Comparison of ENCODE assay signal across 24 cellular contexts in the genomic region with DNA sequence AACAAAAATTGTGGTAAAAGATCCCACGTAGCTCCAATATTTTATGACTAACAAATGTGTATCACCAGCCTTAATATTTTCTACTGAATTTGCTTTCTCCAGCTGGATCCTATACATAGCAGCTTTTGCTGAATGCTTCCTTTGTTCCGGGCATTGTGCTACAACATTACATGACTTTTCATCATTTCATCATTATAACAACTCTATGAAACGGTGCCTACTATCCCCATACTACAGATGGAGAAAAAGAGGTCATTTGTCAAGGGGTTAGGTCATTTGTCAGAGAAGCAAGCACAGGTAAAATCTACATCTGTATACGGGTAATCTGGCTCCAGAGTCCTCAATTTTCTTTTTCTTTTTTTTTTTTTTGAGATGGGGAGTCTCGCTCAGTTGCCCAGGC.
DNase-seq lines count a peak whose midpoint lies in the region; ATAC-seq, FAIRE-seq and TF ChIP-seq lines count a peak whose summit lies in the region.
"Had no signal": no experiment of that assay in that cellular context is flagged by ENCODE, and none has a peak within 500 bp of the region (broad histone marks: within the 10 kb centered on the region; RNA-seq: fewer than 3 reads in every experiment).

No MANE protein-coding gene starts in this region.

- H3K23ac ChIP-seq in H1 (ENCODE audit: insufficient read length), result no peak overlapping the region

- intact Hi-C loops in PC-3 (cut with micrococcal nuclease), result no loop called here
- intact Hi-C loops in activated T-helper 2 cell treated with anti-CD3 and anti-CD28 coated beads, Interferon-gamma antibody, Interleukin-2, Interleukin-4, amounts not matched to agents 10 μg/mL and 5 μg/mL and 100 μg/mL, durations not matched to agents 14 hours and 24 hours and 36 hours (cut with micrococcal nuclease), result no loop called here

- H3K9me3 ChIP-seq in PC-3 (ENCODE audit: low read length) (no peaks in the 10 kb centered on the region), H1 (ENCODE audit: insufficient read depth in 2 of 2, low read depth in 1 of 2, low read length in 1 of 2) (no peaks in the 10 kb centered on the region), neural progenitor cell (ENCODE audit: low read depth) (no peaks in the 10 kb centered on the region)
- H3K9me3 ChIP-seq: pancreas, right atrium auricular region, SK-N-SH, spleen, thoracic aorta had no signal

- H2BK120ac ChIP-seq in H1 (replicated peaks; ENCODE audit: low read depth, low read length), result no peak overlapping the region

- TF ChIP-seq CTCF in PC-3 (conservative IDR thresholded peaks at IDR 0.05; ENCODE audit: low read depth, low read length), result no peak
- TF ChIP-seq CTCF in H1 (IDR thresholded peaks at IDR 0.05; ENCODE audit: control extremely low read depth in 1 of 3, insufficient read depth in 1 of 3, low read depth in 1 of 3, low read length in 3 of 3), result no peak
- TF ChIP-seq CTCF in neural progenitor cell (IDR thresholded peaks at IDR 0.05), result no peak

- no peak overlapping the region for H3K56ac ChIP-seq in H1 (replicated peaks; ENCODE audit: insufficient read length, low read depth, low read length)

- no peak for DNase-seq in GM12892 (ENCODE audit: insufficient read length)
- DNase-seq in PC-3, result no peak
- no peak for DNase-seq in H1 (ENCODE audit: low read depth in 1 of 2, low spot score in 2 of 2)
- DNase-seq in neural progenitor cell (ENCODE audit: low spot score), result no peak
- no peak for DNase-seq in activated T-helper 2 cell treated with anti-CD3 and anti-CD28 coated beads, Interferon-gamma antibody, Interleukin-2, Interleukin-4, amounts not matched to agents 10 μg/mL and 5 μg/mL and 100 μg/mL, durations not matched to agents 14 hours and 24 hours and 36 hours (ENCODE audit: low spot score)
- DNase-seq in AML-193 (lab: John Stamatoyannopoulos, UW), result no peak
- no peak for DNase-seq in NCI-H526 treated with DMSO at 0.1 percent for 48 hours (lab: John Stamatoyannopoulos, UW)
- DNase-seq: activated CD4-positive, alpha-beta T cell treated with anti-CD3 and anti-CD28 coated beads for 4 hours; DMS 273 treated with DMSO at 0.1 percent for 48 hours; erythroblast; left ventricle myocardium superior; NCI-H1048; NCI-H187 treated with DMSO at 0.1 percent for 48 hours; nephron progenitor cell; pancreas; SK-N-SH; spleen; stimulated activated CD4-positive, alpha-beta T cell treated with anti-CD3 and anti-CD28 coated beads, Interleukin-2, amount 100 ng/mL, for 48 hours; T-helper 2 cell had no signal

- no peak for TF ChIP-seq POLR2A in GM12892 (IDR thresholded peaks at IDR 0.05; ENCODE audit: low read depth, low read length)
- no peak for TF ChIP-seq POLR2A in H1 (IDR thresholded peaks at IDR 0.05; ENCODE audit: control extremely low read depth in 1 of 2, low read depth in 2 of 2, low read length in 2 of 2)

- no peak overlapping the region for H4K5ac ChIP-seq in H1 (ENCODE audit: insufficient read length, low read depth, low read length)

- H2BK12ac ChIP-seq in H1 (ENCODE audit: low read depth, low read length), result no peak overlapping the region

- H3K4me3 Mint-ChIP-seq in neural progenitor cell, result no peak overlapping the region
- H3K4me3 Mint-ChIP-seq in activated T-helper 2 cell treated with anti-CD3 and anti-CD28 coated beads, Interferon-gamma antibody, Interleukin-2, Interleukin-4, amounts not matched to agents 10 μg/mL and 5 μg/mL and 100 μg/mL, durations not matched to agents 14 hours and 24 hours and 36 hours (ENCODE audit: low read depth), result no peak overlapping the region
- H3K4me3 Mint-ChIP-seq: nephron progenitor cell; stimulated activated effector memory CD8-positive, alpha-beta T cell treated with anti-CD3 and anti-CD28 coated beads, Interleukin-12 subunit alpha, Interleukin-12 subunit beta, amount 100 ng/mL, for 72 hours had no signal

- H3K4me1 Mint-ChIP-seq in neural progenitor cell, result peaks cover 39% of the 10 kb centered on the region
- peaks cover 44% of the 10 kb centered on the region for H3K4me1 Mint-ChIP-seq in activated T-helper 2 cell treated with anti-CD3 and anti-CD28 coated beads, Interferon-gamma antibody, Interleukin-2, Interleukin-4, amounts not matched to agents 10 μg/mL and 5 μg/mL and 100 μg/mL, durations not matched to agents 14 hours and 24 hours and 36 hours (ENCODE audit: low read depth)

- peak; percentile 20 for ATAC-seq in PC-3
- ATAC-seq: activated naive CD4-positive, alpha-beta T cell treated with anti-CD3 and anti-CD28 coated beads, Interleukin-2, amount 50 U/mL, for 72 hours; left ventricle myocardium superior; stimulated activated effector memory CD8-positive, alpha-beta T cell treated with anti-CD3 and anti-CD28 coated beads, Interleukin-12 subunit alpha, Interleukin-12 subunit beta, amount 100 ng/mL, for 72 hours had no signal

- no peaks in the 10 kb centered on the region for H3K27me3 Mint-ChIP-seq in neural progenitor cell (ENCODE audit: insufficient read depth, low read depth)
- no peaks in the 10 kb centered on the region for H3K27me3 Mint-ChIP-seq in activated T-helper 2 cell treated with anti-CD3 and anti-CD28 coated beads, Interferon-gamma antibody, Interleukin-2, Interleukin-4, amounts not matched to agents 10 μg/mL and 5 μg/mL and 100 μg/mL, durations not matched to agents 14 hours and 24 hours and 36 hours (ENCODE audit: low read depth)

- H3F3A ChIP-seq in PC-3 (ENCODE audit: low read length, unreplicated experiment) (no peaks in the 10 kb centered on the region), neural progenitor cell (ENCODE audit: low read depth) (peaks cover 9% of the 10 kb centered on the region)

- WGBS in H1 (ENCODE audit: extremely low coverage in 1 of 2, insufficient coverage in 1 of 2, insufficient read length in 1 of 2, insufficient replicate concordance in 2 of 2, low coverage in 1 of 2, low lambda C conversion rate in 2 of 2, missing lambda C conversion rate in 1 of 2), 2 experiments, result 83% methylated on average over 5 of the region's 5 CpGs; no CpG with 5 or more reads in 1 of the 2 experiments

- POLR2A ChIA-PET in PC-3 (lab: Charles Lee; ENCODE audit: unreplicated experiment), result no interaction called here
- POLR2A ChIA-PET in H1 (lab: Charles Lee; ENCODE audit: partially characterized antibody), result interaction anchor here (0.7 to 2.0 kb wide), 7 partner anchors 27 to 73 kb away, joined by 3 to 7 read pairs (median 4); no protein-coding TSS in a partner anchor

- H3K9ac ChIP-seq in PC-3 (ENCODE audit: low read length) (no peak overlapping the region), H1 (replicated peaks in 1 of 4; ENCODE audit: extremely low read depth in 1 of 4, low read depth in 3 of 4, low read length in 3 of 4) (no peak overlapping the region), neural progenitor cell (no peak overlapping the region)
- H3K9ac ChIP-seq: SK-N-SH had no signal

- no peak for TF ChIP-seq RAD21 in H1 (IDR thresholded peaks at IDR 0.05 in 1 of 2, conservative IDR thresholded peaks at IDR 0.05 in 1 of 2; ENCODE audit: low read depth in 2 of 2, low read length in 2 of 2)

- H3K9me2 ChIP-seq in PC-3 (replicated peaks; ENCODE audit: low read length), result no peaks in the 10 kb centered on the region
- H3K9me2 ChIP-seq: SK-N-SH had no signal

- H3K27ac Mint-ChIP-seq in neural progenitor cell, result no peak overlapping the region
- H3K27ac Mint-ChIP-seq in activated T-helper 2 cell treated with anti-CD3 and anti-CD28 coated beads, Interferon-gamma antibody, Interleukin-2, Interleukin-4, amounts not matched to agents 10 μg/mL and 5 μg/mL and 100 μg/mL, durations not matched to agents 14 hours and 24 hours and 36 hours, result no peak overlapping the region
- H3K27ac Mint-ChIP-seq: activated naive CD4-positive, alpha-beta T cell treated with anti-CD3 and anti-CD28 coated beads, Interleukin-2, amount 50 U/mL, for 72 hours had no signal

- no peak overlapping the region for H3K18ac ChIP-seq in H1 (ENCODE audit: extremely low read depth, low read length)

- H3K36me3 Mint-ChIP-seq in neural progenitor cell, result peaks cover 24% of the 10 kb centered on the region
- peaks cover 32% of the 10 kb centered on the region for H3K36me3 Mint-ChIP-seq in activated T-helper 2 cell treated with anti-CD3 and anti-CD28 coated beads, Interferon-gamma antibody, Interleukin-2, Interleukin-4, amounts not matched to agents 10 μg/mL and 5 μg/mL and 100 μg/mL, durations not matched to agents 14 hours and 24 hours and 36 hours (ENCODE audit: low read depth)
- H3K36me3 Mint-ChIP-seq: activated naive CD4-positive, alpha-beta T cell treated with anti-CD3 and anti-CD28 coated beads, Interleukin-2, amount 50 U/mL, for 72 hours had no signal

- no peak overlapping the region for H3K4ac ChIP-seq in H1 (replicated peaks; ENCODE audit: insufficient read length, low read depth, low read length)

- H2BK15ac ChIP-seq in H1 (ENCODE audit: low read length), result no peak overlapping the region

- no peak overlapping the region for H2AK5ac ChIP-seq in H1 (ENCODE audit: low read depth, low read length)

- TF ChIP-seq EP300 in H1 (IDR thresholded peaks at IDR 0.05; ENCODE audit: borderline replicate concordance in 1 of 2, low read depth in 2 of 2, low read length in 2 of 2), result no peak

- no peaks in the 10 kb centered on the region; the same call in 1 of the 2 replicates for H3K23me2 ChIP-seq in H1 (ENCODE audit: low read depth, low read length)

- no peak overlapping the region for H2BK20ac ChIP-seq in H1 (ENCODE audit: low read length)

- H3K27me3 ChIP-seq in PC-3 (ENCODE audit: low read length) (no peaks in the 10 kb centered on the region), H1 (replicated peaks in 1 of 4; ENCODE audit: control insufficient read depth in 3 of 4, extremely low read depth in 1 of 4, insufficient read depth in 3 of 4, low read length in 3 of 4) (no peaks in the 10 kb centered on the region), neural progenitor cell (no peaks in the 10 kb centered on the region)
- H3K27me3 ChIP-seq: pancreas, right atrium auricular region, spleen had no signal

- H3K14ac ChIP-seq in H1 (ENCODE audit: insufficient read length), result no peak overlapping the region

- H4K20me1 ChIP-seq in PC-3 (ENCODE audit: low read length) (peaks cover 74% of the 10 kb centered on the region), H1 (replicated peaks in 1 of 2; ENCODE audit: control insufficient read depth in 1 of 2, insufficient read depth in 2 of 2, low read length in 2 of 2) (peaks cover 34 to 56% of the 10 kb centered on the region in 2 experiments), neural progenitor cell (ENCODE audit: low read depth) (peaks cover 100% of the 10 kb centered on the region)

- H3K36me3 ChIP-seq in PC-3 (ENCODE audit: low read depth, low read length) (peaks cover 3% of the 10 kb centered on the region; the same call in 1 of the 2 replicates), H1 (ENCODE audit: control insufficient read depth in 2 of 4, insufficient read depth in 4 of 4, low read length in 3 of 4) (no peaks in the 10 kb centered on the region), neural progenitor cell (no peaks in the 10 kb centered on the region)
- H3K36me3 ChIP-seq: pancreas, right atrium auricular region, thoracic aorta had no signal

- H3K79me1 ChIP-seq in H1 (ENCODE audit: low read depth, low read length), result peaks cover 9% of the 10 kb centered on the region

- no peaks in the 10 kb centered on the region for H3K9me3 Mint-ChIP-seq in neural progenitor cell
- no peaks in the 10 kb centered on the region for H3K9me3 Mint-ChIP-seq in activated T-helper 2 cell treated with anti-CD3 and anti-CD28 coated beads, Interferon-gamma antibody, Interleukin-2, Interleukin-4, amounts not matched to agents 10 μg/mL and 5 μg/mL and 100 μg/mL, durations not matched to agents 14 hours and 24 hours and 36 hours
- H3K9me3 Mint-ChIP-seq: nephron progenitor cell; stimulated activated effector memory CD8-positive, alpha-beta T cell treated with anti-CD3 and anti-CD28 coated beads, Interleukin-12 subunit alpha, Interleukin-12 subunit beta, amount 100 ng/mL, for 72 hours had no signal

- H3K4me1 ChIP-seq in PC-3 (ENCODE audit: insufficient read depth, low read length), result no peaks in the 10 kb centered on the region
- peaks cover 7 to 23% (median 18%) of the 10 kb centered on the region in 4 experiments; a peak in 6 of 7 replicates for H3K4me1 ChIP-seq in H1 (replicated peaks in 1 of 4; ENCODE audit: control insufficient read depth in 3 of 4, insufficient read depth in 4 of 4, low read length in 3 of 4)
- H3K4me1 ChIP-seq in neural progenitor cell, result peaks cover 35% of the 10 kb centered on the region

- no TSS peak for BruUV-seq in PC-3 (replicated peaks; lab: Mats Ljungman, UMichigan)

- H2BK5ac ChIP-seq in H1 (ENCODE audit: low read depth, low read length), result no peak overlapping the region

- no peak overlapping the region for H3K4me3 ChIP-seq in PC-3 (ENCODE audit: low read length)
- H3K4me3 ChIP-seq in H1 (ENCODE audit: extremely low read depth in 1 of 4, insufficient read depth in 2 of 4, low read depth in 3 of 4, low read length in 4 of 4), result no peak overlapping the region
- no peak overlapping the region for H3K4me3 ChIP-seq in neural progenitor cell
- H3K4me3 ChIP-seq: pancreas, right atrium auricular region, spleen, thoracic aorta had no signal

- H3K79me2 ChIP-seq in PC-3 (ENCODE audit: low read length), result peaks cover 100% of the 10 kb centered on the region
- H3K79me2 ChIP-seq in H1 (ENCODE audit: control insufficient read depth in 1 of 2, insufficient read depth in 2 of 2, low read length in 2 of 2), result peaks cover 58 to 100% of the 10 kb centered on the region in 2 experiments
- peaks cover 100% of the 10 kb centered on the region for H3K79me2 ChIP-seq in neural progenitor cell (ENCODE audit: low read depth)

- no peak overlapping the region for H2AFZ ChIP-seq in PC-3 (ENCODE audit: low read length)
- H2AFZ ChIP-seq in H1 (ENCODE audit: low read length), result no peak overlapping the region
- H2AFZ ChIP-seq in neural progenitor cell (replicated peaks), result no peak overlapping the region

- CTCF ChIA-PET in PC-3 (lab: Charles Lee), result no interaction called here
- CTCF ChIA-PET in H1 (lab: Charles Lee; ENCODE audit: partially characterized antibody), result interaction anchor here (1.2 to 1.4 kb wide), 3 partner anchors 14 to 27 kb away, joined by 3 to 6 read pairs (median 4); no protein-coding TSS in a partner anchor

- H4K8ac ChIP-seq in H1 (ENCODE audit: extremely low read depth, insufficient read depth, low read length), result no peak overlapping the region

- H3K27ac ChIP-seq in PC-3 (ENCODE audit: low read length), result no peak overlapping the region
- H3K27ac ChIP-seq in H1 (ENCODE audit: low read depth, low read length), result no peak overlapping the region
- H3K27ac ChIP-seq in neural progenitor cell, result peak overlapping the region; percentile 27
- H3K27ac ChIP-seq: spleen, thoracic aorta had no signal

- H3K4me2 ChIP-seq in PC-3 (ENCODE audit: low read length), result no peak overlapping the region
- H3K4me2 ChIP-seq in H1 (ENCODE audit: insufficient read depth in 1 of 2, low read depth in 2 of 2, low read length in 2 of 2), result peak overlapping the region; percentile 26 to 33; a peak in 1 of 4 replicates
- H3K4me2 ChIP-seq in neural progenitor cell, result no peak overlapping the region
- H3K4me2 ChIP-seq: SK-N-SH had no signal

- FAIRE-seq in GM12892 (lab: Jason Lieb, UNC) (peak; percentile 57), H1 (lab: Jason Lieb, UNC) (no peak)
- FAIRE-seq: G401.6, pancreas had no signal

- H4K91ac ChIP-seq in H1 (replicated peaks; ENCODE audit: insufficient read length, low read length), result no peak overlapping the region

Comparison
In these comparisons a context has a peak if more than half of its experiments do, and no peak if none do; other contexts are left out.
1. H3K4me2 ChIP-seq: peak in H1 (2 of 2); none in PC-3 (single experiment) and neural progenitor cell (single experiment).